ENCODE assay signal across 8 cellular contexts in genomic region chr2:106885981-106886915, GRCh38. TPM values are rescaled to one million over a fixed set of nuclear protein-coding genes. Genes with fewer than 3 reads are reported as not detected.
DNase-seq lines count a peak whose midpoint lies in the region; ATAC-seq, FAIRE-seq and TF ChIP-seq lines count a peak whose summit lies in the region.

Gene ST6GAL2, minus strand, starts transcription at chr2:106886167. Its CDS starts 42,190 bp downstream, at chr2:106843977.

- no peak within 1 kb of the TSS for H3K27ac ChIP-seq in tibial nerve

- H3K4me3 ChIP-seq in bronchial epithelial cell (ENCODE audit: low read depth, low read length) (peak within 1 kb of the TSS; percentile 18), tibial nerve (peak within 1 kb of the TSS; percentile 14 to 49 (median 30))

- H3K27me3 ChIP-seq in bronchial epithelial cell (ENCODE audit: control insufficient read depth, insufficient read depth, low read length) (peaks cover 3% of the 10 kb centered on the region), tibial nerve (peaks cover 0 to 26% of the 10 kb centered on the region in 2 donors)

- H3K36me3 ChIP-seq in bronchial epithelial cell (ENCODE audit: control insufficient read depth, insufficient read depth, low read length) (no peaks in the 10 kb centered on the region), tibial nerve (no peaks in the 10 kb centered on the region)

- TF ChIP-seq POLR2A in tibial nerve (IDR thresholded peaks at IDR 0.05) = no peak

- 1 to 2% methylated on average over 40 of the region's 118 CpGs for WGBS in tibial nerve, 2 donors

- no peaks in the 10 kb centered on the region for H3K9me3 ChIP-seq in tibial nerve

- H3K4me1 ChIP-seq in tibial nerve = peaks cover 0 to 24% (median 2%) of the 10 kb centered on the region in 4 donors

- peak; percentile 44 for ATAC-seq in left lobe of liver
- no peak for ATAC-seq in GM21576 (IDR thresholded peaks at IDR 0.05; ENCODE audit: unreplicated experiment)

- DNase-seq in NCI-H748 (lab: John Stamatoyannopoulos, UW; ENCODE audit: unreplicated experiment) = peak; percentile 70
- no peak for DNase-seq in NCI-H748 treated with DMSO at 0.1 percent for 48 hours (lab: John Stamatoyannopoulos, UW)
- DNase-seq in bronchial epithelial cell (ENCODE audit: low read depth) = no peak
- DNase-seq in left lobe of liver (ENCODE audit: low spot score) = no peak
- DNase-seq in tibial nerve (ENCODE audit: low spot score in 2 of 2) = no peak
- DNase-seq in SKM-1 (lab: John Stamatoyannopoulos, UW; ENCODE audit: unreplicated experiment) = no peak
- DNase-seq in HuH-7 (ENCODE audit: low spot score) = no peak

- no peak for FAIRE-seq in bronchial epithelial cell (lab: Jason Lieb, UNC)

- TF ChIP-seq CTCF in bronchial epithelial cell (IDR thresholded peaks at IDR 0.05; ENCODE audit: insufficient read depth, low read length, severe bottlenecking) (no peak), tibial nerve (IDR thresholded peaks at IDR 0.05) (no peak)

- TF ChIP-seq EP300 in tibial nerve (IDR thresholded peaks at IDR 0.05) = no peak

RNA-seq across cellular contexts. Expression of gene ST6GAL2, which starts in this region (rescaled TPM):
- not detected in 2 replicates for total RNA-seq in bronchial epithelial cell
- 0.81 TPM for total RNA-seq in left lobe of liver
- total RNA-seq in tibial nerve = not detected

Comparison
In these comparisons a context has a peak if more than half of its experiments do, and no peak if none do; other contexts are left out.
1. Peak in ATAC-seq in left lobe of liver; RNA of the gene not detected or under 1 TPM.